Comparison of ENCODE assay signal across 13 cellular contexts in the genomic region with DNA sequence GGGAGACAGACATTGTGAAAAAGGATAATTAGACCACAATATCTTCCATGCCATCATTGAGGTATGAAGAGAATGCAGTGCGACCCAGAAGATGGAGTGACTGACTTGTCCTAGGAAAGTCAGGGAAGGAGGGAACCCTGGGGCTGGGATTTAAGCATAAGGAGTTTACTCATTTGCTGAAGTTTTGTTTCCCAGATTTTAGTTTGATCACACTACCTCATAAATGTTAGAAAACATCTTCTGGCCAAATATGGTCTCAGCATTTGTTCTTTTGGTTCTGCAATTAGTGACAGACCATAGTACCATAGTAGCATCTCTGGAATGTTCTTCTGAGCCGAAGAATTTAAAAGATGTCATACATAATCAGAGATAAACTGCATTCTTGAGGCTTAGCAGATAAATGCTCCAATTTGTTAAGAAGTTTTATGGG.
A peak's percentile ranks its signal among the peaks of the same experiment; 100 is the strongest.
DNase-seq lines count a peak whose midpoint lies in the region; ATAC-seq and TF ChIP-seq lines count a peak whose summit lies in the region.
"Had no signal": no experiment of that assay in that cellular context is flagged by ENCODE, and none has a peak within 500 bp of the region (broad histone marks: within the 10 kb centered on the region; RNA-seq: fewer than 3 reads in every experiment).

No MANE protein-coding gene starts in this region.

- no peaks in the 10 kb centered on the region for H3K9me3 Mint-ChIP-seq in neural progenitor cell
- H3K9me3 Mint-ChIP-seq: activated CD4-positive, alpha-beta memory T cell treated with anti-CD3 and anti-CD28 coated beads, Interleukin-2, amount 10 ng/mL, durations not matched to agents 7 days and 5 days; activated T-helper 2 cell treated with anti-CD3 and anti-CD28 coated beads, Interferon-gamma antibody, Interleukin-2, Interleukin-4, amounts not matched to agents 10 μg/mL and 5 μg/mL and 100 μg/mL, durations not matched to agents 14 hours and 24 hours and 36 hours had no signal

- H2AFZ ChIP-seq in GM23248 (no peak overlapping the region), neural progenitor cell (replicated peaks) (no peak overlapping the region)

- in situ Hi-C loops in GM23248 (cut with MboI), result no loop called here
- in situ Hi-C loops in brain microvascular endothelial cell (cut with HindIII; ENCODE audit: low pct_ligation_motif_present, low sequenced_read_pairs), result no loop called here

- WGBS in GM23248 (ENCODE audit: low coverage in 1 of 2, low lambda C conversion rate in 2 of 2, missing lambda C conversion rate in 2 of 2), 2 experiments, result 39 to 44% methylated on average over 2 of the region's 2 CpGs
- WGBS in suprapubic skin, result 82% methylated on average over 2 of the region's 2 CpGs

- TF ChIP-seq POLR2A in suprapubic skin (IDR thresholded peaks at IDR 0.05), result no peak

- no peaks in the 10 kb centered on the region for H3K9me2 ChIP-seq in GM23248 (ENCODE audit: insufficient read depth)

- H3K9ac ChIP-seq in GM23248 (no peak overlapping the region), neural progenitor cell (no peak overlapping the region)

- no peak for TF ChIP-seq EP300 in suprapubic skin (IDR thresholded peaks at IDR 0.05)

- H3K27ac ChIP-seq in GM23248 (peak overlapping the region; percentile 39), brain microvascular endothelial cell (peak overlapping the region; percentile 86), neural progenitor cell (no peak overlapping the region), suprapubic skin (no peak overlapping the region)
- H3K27ac ChIP-seq: psoas muscle, SK-N-MC had no signal

- H3K4me1 Mint-ChIP-seq in neural progenitor cell, result peaks cover 12% of the 10 kb centered on the region
- H3K4me1 Mint-ChIP-seq: activated CD4-positive, alpha-beta memory T cell treated with anti-CD3 and anti-CD28 coated beads, Interleukin-2, amount 10 ng/mL, durations not matched to agents 7 days and 5 days had no signal

- H3K27ac Mint-ChIP-seq in neural progenitor cell, result no peak overlapping the region
- H3K27ac Mint-ChIP-seq: activated CD4-positive, alpha-beta memory T cell treated with anti-CD3 and anti-CD28 coated beads, Interleukin-2, amount 10 ng/mL, durations not matched to agents 7 days and 5 days; activated T-helper 2 cell treated with anti-CD3 and anti-CD28 coated beads, Interferon-gamma antibody, Interleukin-2, Interleukin-4, amounts not matched to agents 10 μg/mL and 5 μg/mL and 100 μg/mL, durations not matched to agents 14 hours and 24 hours and 36 hours; naive B cell had no signal

- H3K36me3 ChIP-seq in GM23248 (ENCODE audit: low read depth) (no peaks in the 10 kb centered on the region), brain microvascular endothelial cell (replicated peaks) (no peaks in the 10 kb centered on the region), neural progenitor cell (no peaks in the 10 kb centered on the region), suprapubic skin (no peaks in the 10 kb centered on the region)

- no peaks in the 10 kb centered on the region for H3K36me3 Mint-ChIP-seq in neural progenitor cell
- H3K36me3 Mint-ChIP-seq: naive B cell had no signal

- no peak for TF ChIP-seq CTCF in brain microvascular endothelial cell (IDR thresholded peaks at IDR 0.05; ENCODE audit: low read depth, low read length, missing control alignments)
- no peak for TF ChIP-seq CTCF in neural progenitor cell (IDR thresholded peaks at IDR 0.05)
- no peak for TF ChIP-seq CTCF in suprapubic skin (IDR thresholded peaks at IDR 0.05)

- H3K27me3 ChIP-seq in GM23248 (replicated peaks; ENCODE audit: insufficient read depth) (no peaks in the 10 kb centered on the region), brain microvascular endothelial cell (replicated peaks) (no peaks in the 10 kb centered on the region), neural progenitor cell (no peaks in the 10 kb centered on the region), suprapubic skin (no peaks in the 10 kb centered on the region)

- H3K79me2 ChIP-seq in GM23248 (ENCODE audit: insufficient read depth) (no peaks in the 10 kb centered on the region), neural progenitor cell (ENCODE audit: low read depth) (no peaks in the 10 kb centered on the region)

- H3K4me3 ChIP-seq in GM23248 (no peak overlapping the region), brain microvascular endothelial cell (ENCODE audit: low read depth, low read length) (no peak overlapping the region), neural progenitor cell (no peak overlapping the region), suprapubic skin (no peak overlapping the region)
- H3K4me3 ChIP-seq: psoas muscle, SK-N-MC had no signal

- H3K4me3 Mint-ChIP-seq in neural progenitor cell, result no peak overlapping the region
- H3K4me3 Mint-ChIP-seq: activated CD4-positive, alpha-beta memory T cell treated with anti-CD3 and anti-CD28 coated beads, Interleukin-2, amount 10 ng/mL, durations not matched to agents 7 days and 5 days; naive B cell had no signal

- no peaks in the 10 kb centered on the region for H3K9me3 ChIP-seq in GM23248 (ENCODE audit: low read depth)
- H3K9me3 ChIP-seq in neural progenitor cell (ENCODE audit: low read depth), result no peaks in the 10 kb centered on the region
- H3K9me3 ChIP-seq in suprapubic skin, result no peaks in the 10 kb centered on the region
- H3K9me3 ChIP-seq: psoas muscle had no signal

- H3K4me2 ChIP-seq in GM23248 (ENCODE audit: unreplicated experiment) (peak overlapping the region; percentile 12), neural progenitor cell (no peak overlapping the region)

- H4K20me1 ChIP-seq in GM23248 (ENCODE audit: insufficient read depth), result no peaks in the 10 kb centered on the region
- no peaks in the 10 kb centered on the region for H4K20me1 ChIP-seq in neural progenitor cell (ENCODE audit: low read depth)

- ATAC-seq in GM21515 (IDR thresholded peaks at IDR 0.05; ENCODE audit: unreplicated experiment), result no peak
- ATAC-seq: psoas muscle had no signal

- peaks cover 52% of the 10 kb centered on the region for H3K4me1 ChIP-seq in GM23248 (ENCODE audit: insufficient read depth)
- no peaks in the 10 kb centered on the region for H3K4me1 ChIP-seq in neural progenitor cell
- H3K4me1 ChIP-seq in suprapubic skin, result peaks cover 69% of the 10 kb centered on the region

- peaks cover 2% of the 10 kb centered on the region for H3K27me3 Mint-ChIP-seq in neural progenitor cell (ENCODE audit: insufficient read depth, low read depth)
- H3K27me3 Mint-ChIP-seq: activated CD4-positive, alpha-beta memory T cell treated with anti-CD3 and anti-CD28 coated beads, Interleukin-2, amount 10 ng/mL, durations not matched to agents 7 days and 5 days; naive B cell had no signal

- H3F3A ChIP-seq in GM23248 (ENCODE audit: insufficient read depth), result peaks cover 33% of the 10 kb centered on the region
- H3F3A ChIP-seq in neural progenitor cell (ENCODE audit: low read depth), result no peaks in the 10 kb centered on the region

- DNase-seq in GM23248, result peak; percentile 62
- DNase-seq in brain microvascular endothelial cell, result peak; percentile 67
- peak; percentile 53 for DNase-seq in kidney glomerular epithelial cell (lab: John Stamatoyannopoulos, UW)
- no peak for DNase-seq in neural progenitor cell (ENCODE audit: low spot score)
- DNase-seq in suprapubic skin (ENCODE audit: low spot score in 2 of 2), result no peak
- no peak for DNase-seq in activated gamma-delta T cell (lab: John Stamatoyannopoulos, UW)
- DNase-seq: activated CD4-positive, alpha-beta memory T cell treated with anti-CD3 and anti-CD28 coated beads, Interleukin-2, amount 10 ng/mL, durations not matched to agents 7 days and 5 days; naive B cell; NCI-H1105; psoas muscle had no signal

Comparison
In these comparisons a context has a peak if more than half of its experiments do, and no peak if none do; other contexts are left out.
1. DNase-seq: peak in GM23248 (single experiment), brain microvascular endothelial cell (single experiment) and kidney glomerular epithelial cell (single experiment); none in neural progenitor cell (single experiment), suprapubic skin (0 of 2) and activated gamma-delta T cell (single experiment).
2. H3K27ac ChIP-seq: peak in GM23248 (single experiment) and brain microvascular endothelial cell (single experiment); none in neural progenitor cell (single experiment) and suprapubic skin (single experiment).